In the genomic region with DNA sequence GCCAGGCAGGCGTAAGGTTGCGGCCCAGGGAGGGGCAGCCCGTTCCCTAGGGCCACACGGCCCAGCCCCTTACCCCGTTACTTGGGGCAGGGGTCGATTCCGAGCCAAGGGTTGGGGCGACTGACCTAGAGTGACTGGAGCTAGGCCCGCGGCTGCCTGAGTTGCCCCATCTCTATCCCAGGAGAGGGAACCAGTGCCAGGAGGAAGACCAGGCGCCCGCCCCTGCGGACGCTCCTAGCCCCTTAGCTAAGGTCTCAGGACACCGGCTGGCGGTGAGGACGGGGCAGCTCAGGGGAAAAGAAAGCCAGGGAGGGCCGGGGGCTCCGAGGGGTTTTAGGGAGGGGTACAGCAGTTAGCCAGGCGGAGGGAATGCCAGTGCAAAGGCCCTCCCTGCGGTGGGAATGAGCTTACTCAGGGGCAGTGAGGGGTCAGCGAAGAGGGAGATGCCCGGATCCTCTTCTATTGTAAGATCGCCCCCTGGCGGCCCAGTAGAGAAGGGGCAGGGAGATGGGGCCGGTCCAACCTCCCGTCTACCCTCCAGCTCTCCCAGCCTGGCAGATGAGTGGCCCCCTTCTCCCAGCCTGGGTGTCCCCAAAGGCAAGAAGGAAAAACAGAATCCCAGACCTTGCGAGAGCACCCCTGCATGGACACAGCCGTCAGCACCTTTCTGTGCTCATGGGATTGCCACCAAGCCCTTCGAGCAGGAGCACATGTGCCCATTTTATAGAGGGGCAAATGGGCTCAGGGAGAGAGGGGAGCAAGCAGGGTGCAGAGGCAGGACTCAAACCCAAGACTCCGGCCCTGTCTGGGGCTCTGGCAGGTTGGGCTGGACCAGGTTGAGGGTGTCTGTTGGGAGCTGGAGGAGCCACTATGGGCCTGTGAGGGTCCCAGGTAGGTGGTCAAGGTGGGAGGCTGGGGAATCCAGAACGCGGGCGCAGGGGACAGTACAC, we compare ENCODE assay signal across 8 cellular contexts. TPM values are rescaled to one million over a fixed set of nuclear protein-coding genes. Genes with fewer than 3 reads are reported as not detected.
DNase-seq lines count a peak whose midpoint lies in the region; ATAC-seq and TF ChIP-seq lines count a peak whose summit lies in the region.

No MANE protein-coding gene starts in this region.

- no peak overlapping the region for H3K27ac ChIP-seq in IMR-90 (ENCODE audit: insufficient read depth, low read length)

- peaks cover 2% of the 10 kb centered on the region for H3K9me3 Mint-ChIP-seq in activated B cell treated with CpG ODN at 0.5 μM for 24 hours

- peaks cover 5% of the 10 kb centered on the region for H3K36me3 Mint-ChIP-seq in activated B cell treated with CpG ODN at 0.5 μM for 24 hours (ENCODE audit: low read depth)

- no peak overlapping the region for H4K5ac ChIP-seq in IMR-90 (ENCODE audit: low read depth, low read length)

- no peak overlapping the region for H4K8ac ChIP-seq in IMR-90 (ENCODE audit: low read depth in 2 of 2, low read length in 2 of 2)

- H2AK9ac ChIP-seq in IMR-90 (replicated peaks; ENCODE audit: low read depth, low read length, poor library complexity): peak overlapping the region; percentile 14

- WGBS in IMR-90 (ENCODE audit: extremely low coverage in 2 of 2, insufficient read length in 1 of 2), 2 experiments: 88% methylated on average over 16 of the region's 34 CpGs; no CpG with 5 or more reads in 1 of the 2 experiments

- no peak overlapping the region for H2BK5ac ChIP-seq in IMR-90 (ENCODE audit: low read depth, low read length, poor library complexity, severe bottlenecking)

- H3K18ac ChIP-seq in IMR-90 (ENCODE audit: low read depth, low read length): no peak overlapping the region

- H2BK15ac ChIP-seq in IMR-90 (ENCODE audit: low read depth, low read length): no peak overlapping the region

- H3K4me1 Mint-ChIP-seq in activated B cell treated with CpG ODN at 0.5 μM for 24 hours: no peaks in the 10 kb centered on the region

- no peak overlapping the region for H2AK5ac ChIP-seq in IMR-90 (ENCODE audit: low read depth, low read length)

- no peak for DNase-seq in BJ (ENCODE audit: low read depth)
- peak; percentile 21 for DNase-seq in IMR-90
- peak; percentile 43 for DNase-seq in activated B cell treated with CpG ODN at 0.5 μM for 24 hours
- peak; percentile 41 to 54 for DNase-seq in cardiac fibroblast (ENCODE audit: low read depth in 2 of 2)
- peak; percentile 33 to 44 for DNase-seq in lung microvascular endothelial cell (ENCODE audit: low read depth in 2 of 2)
- peak; percentile 37 to 39 for DNase-seq in stimulated activated CD8-positive, alpha-beta memory T cell treated with anti-CD3 and anti-CD28 coated beads, Interleukin-7, amount 100 ng/mL, for 48 hours (ENCODE audit: extremely low read depth in 1 of 2, low read depth in 1 of 2)
- no peak for DNase-seq in DMS79 (lab: John Stamatoyannopoulos, UW)

- H3K9ac ChIP-seq in IMR-90 (ENCODE audit: low read depth, low read length): no peak overlapping the region

- no peaks in the 10 kb centered on the region for H3K4me1 ChIP-seq in IMR-90 (ENCODE audit: control insufficient read depth, insufficient read depth, low read length)

- H3K36me3 ChIP-seq in BJ (ENCODE audit: control insufficient read depth, insufficient read depth, low read length) (no peaks in the 10 kb centered on the region), IMR-90 (ENCODE audit: control insufficient read depth, insufficient read depth, low read length) (no peaks in the 10 kb centered on the region)

- no peak overlapping the region for H2BK120ac ChIP-seq in IMR-90 (ENCODE audit: low read depth, low read length)

- no peak overlapping the region for H2AFZ ChIP-seq in IMR-90 (replicated peaks; ENCODE audit: low read length, poor library complexity)

- in situ Hi-C loops in IMR-90 (cut with MboI; ENCODE audit: low sequenced_read_pairs): no loop called here

- no peak overlapping the region for H3K4me2 ChIP-seq in IMR-90 (ENCODE audit: low read depth, low read length)

- TF ChIP-seq POLR2A in IMR-90 (IDR thresholded peaks at IDR 0.05; ENCODE audit: low read depth, low read length): no peak

- TF ChIP-seq CTCF in BJ (IDR thresholded peaks at IDR 0.05; ENCODE audit: insufficient read depth, low read depth, low read length) (peak; percentile 81), IMR-90 (conservative IDR thresholded peaks at IDR 0.05; ENCODE audit: low read depth, low read length) (peak; percentile 61), activated B cell treated with CpG ODN at 0.5 μM for 24 hours (IDR thresholded peaks at IDR 0.05) (no peak), cardiac fibroblast (IDR thresholded peaks at IDR 0.05; ENCODE audit: low read depth, low read length) (peak; percentile 86)

- dilution Hi-C loops in IMR-90 (cut with HindIII; ENCODE audit: low sequenced_read_pairs, unreplicated experiment): no loop called here

- no peak overlapping the region for H3K56ac ChIP-seq in IMR-90 (ENCODE audit: extremely low read depth, insufficient read depth, low read length)

- no peak overlapping the region for H3K23ac ChIP-seq in IMR-90 (ENCODE audit: low read depth, low read length)

- peak; percentile 48 for TF ChIP-seq RAD21 in IMR-90 (IDR thresholded peaks at IDR 0.05; ENCODE audit: low read length)

- CTCF ChIA-PET in BJ (lab: Yijun Ruan, JAX) (interaction anchor here (0.6 to 8.0 kb wide), 25 partner anchors 8 to 96 kb away, joined by 3 to 103 read pairs (median 5); a partner anchor contains a TSS), IMR-90 (lab: Yijun Ruan, JAX) (interaction anchor here (0.6 to 1.6 kb wide), 11 partner anchors 10 to 70 kb away, joined by 3 to 6 read pairs (median 3); a partner anchor contains a TSS), activated B cell treated with CpG ODN at 0.5 μM for 24 hours (lab: Charles Lee) (interaction anchor here (0.7 to 1.3 kb wide), 8 partner anchors 22 to 368 kb away, joined by 3 to 9 read pairs (median 3); a partner anchor contains a TSS)

- H4K91ac ChIP-seq in IMR-90 (ENCODE audit: insufficient read depth, low read depth, low read length): no peak overlapping the region

- no peak overlapping the region for H3K14ac ChIP-seq in IMR-90 (replicated peaks; ENCODE audit: low read depth, low read length)

- H4K20me1 ChIP-seq in IMR-90 (ENCODE audit: insufficient read depth, low read length): no peaks in the 10 kb centered on the region

- H2BK20ac ChIP-seq in IMR-90 (ENCODE audit: low read depth, low read length): no peak overlapping the region

- H3K27me3 ChIP-seq in BJ (ENCODE audit: control insufficient read depth, insufficient read depth, low read length): no peaks in the 10 kb centered on the region
- H3K27me3 ChIP-seq in IMR-90 (ENCODE audit: control insufficient read depth, insufficient read depth, low read length): no peaks in the 10 kb centered on the region

- intact Hi-C loops in IMR-90 (cut with micrococcal nuclease) (loop anchor here (5.0 kb wide), 1 partner anchor 88 kb away; a partner anchor contains a TSS), activated B cell treated with CpG ODN at 0.5 μM for 24 hours (cut with micrococcal nuclease) (loop anchor here (2.0 kb wide), 1 partner anchor 22 kb away; no protein-coding TSS in a partner anchor)

- no peak overlapping the region for H3K4ac ChIP-seq in IMR-90 (ENCODE audit: low read depth, low read length)

- no peak overlapping the region for H3K27ac Mint-ChIP-seq in activated B cell treated with CpG ODN at 0.5 μM for 24 hours

- no peaks in the 10 kb centered on the region for H3K79me1 ChIP-seq in IMR-90 (ENCODE audit: low read depth in 1 of 2, low read length in 2 of 2)

- ATAC-seq in IMR-90 (ENCODE audit: low read depth): peak; percentile 65
- peak; percentile 48 for ATAC-seq in activated B cell treated with CpG ODN at 0.5 μM for 24 hours (ENCODE audit: low read depth)
- no peak for ATAC-seq in GM21367 (IDR thresholded peaks at IDR 0.05; ENCODE audit: unreplicated experiment)

- H3K27me3 Mint-ChIP-seq in activated B cell treated with CpG ODN at 0.5 μM for 24 hours: peaks cover 1% of the 10 kb centered on the region

- no peak overlapping the region for H3K4me3 Mint-ChIP-seq in activated B cell treated with CpG ODN at 0.5 μM for 24 hours

- no TSS peak for BruUV-seq in IMR-90 (replicated peaks; lab: Mats Ljungman, UMichigan)

- no peaks in the 10 kb centered on the region; the same call in 1 of the 2 replicates for H3K9me1 ChIP-seq in IMR-90 (ENCODE audit: insufficient read depth, low read length)

- H3K4me3 ChIP-seq in BJ (ENCODE audit: low read depth, low read length) (no peak overlapping the region), IMR-90 (ENCODE audit: insufficient read depth, low read depth, low read length) (no peak overlapping the region), cardiac fibroblast (replicated peaks in 1 of 2; ENCODE audit: low read depth in 2 of 2, low read length in 2 of 2) (no peak overlapping the region)

- POLR2A ChIA-PET in BJ (lab: Charles Lee): no interaction called here
- POLR2A ChIA-PET in IMR-90 (lab: Charles Lee; ENCODE audit: unreplicated experiment): no interaction called here
- POLR2A ChIA-PET in activated B cell treated with CpG ODN at 0.5 μM for 24 hours (lab: Charles Lee): interaction anchor here (0.6 to 1.0 kb wide), 2 partner anchors 11 to 17 kb away, joined by 3 to 6 read pairs; no protein-coding TSS in a partner anchor

- H3K9me3 ChIP-seq in IMR-90 (ENCODE audit: control insufficient read depth, insufficient read depth, low read length): no peaks in the 10 kb centered on the region

RNA-seq across cellular contexts. Expression of a gene that starts 16.3 kb away (rescaled TPM):
- polyA plus RNA-seq in BJ (2011; rRNA removed): 0.39 and 0.77 TPM in 2 replicates
- polyA minus RNA-seq in BJ (2011; rRNA and poly(A)+ RNA removed): 0.19 and 0.21 TPM in 2 replicates
- total RNA-seq in IMR-90 (2012; rRNA removed): 0.18 and 0.28 TPM in 2 replicates
- 0.87 and 0.96 TPM in 2 replicates for polyA plus RNA-seq in IMR-90 (2012; rRNA removed)
- 0.65 and 1.2 TPM in 2 replicates for polyA plus RNA-seq in IMR-90 (2012; cell fraction: cytosol; rRNA removed)
- polyA plus RNA-seq in IMR-90 (2012; cell fraction: nucleus; rRNA removed; ENCODE audit: low replicate concordance): 0.96 and 2.9 TPM in 2 replicates
- total RNA-seq in activated B cell treated with CpG ODN at 0.5 μM for 24 hours: 0.27 and 0.29 TPM in 2 replicates
- total RNA-seq in lung microvascular endothelial cell: under 0.01 TPM in 1 of 2 replicates, not detected in the other

RNA-seq across cellular contexts. Expression of a gene that starts 25.6 kb away (rescaled TPM):
- 0.94 and 1.1 TPM in 2 replicates for polyA plus RNA-seq in BJ (2011; rRNA removed)
- polyA minus RNA-seq in BJ (2011; rRNA and poly(A)+ RNA removed): 0.57 and 0.77 TPM in 2 replicates
- 0.56 and 0.72 TPM in 2 replicates for total RNA-seq in IMR-90 (2012; rRNA removed)
- polyA plus RNA-seq in IMR-90 (2012; rRNA removed): 4.0 and 4.8 TPM in 2 replicates
- polyA plus RNA-seq in IMR-90 (2012; cell fraction: cytosol; rRNA removed): 2.3 and 3.9 TPM in 2 replicates
- polyA plus RNA-seq in IMR-90 (2012; cell fraction: nucleus; rRNA removed; ENCODE audit: low replicate concordance): 30.3 and 57.8 TPM in 2 replicates
- total RNA-seq in activated B cell treated with CpG ODN at 0.5 μM for 24 hours: 7.8 and 9.1 TPM in 2 replicates
- under 0.01 and 0.20 TPM in 2 replicates for total RNA-seq in lung microvascular endothelial cell

RNA-seq across cellular contexts. Expression of a gene that starts 38.3 kb away (rescaled TPM):
- polyA plus RNA-seq in BJ (2011; rRNA removed) (495 and 597 TPM in 2 replicates), IMR-90 (2012; rRNA removed) (667 and 912 TPM in 2 replicates)
- 62.5 and 108 TPM in 2 replicates for polyA minus RNA-seq in BJ (2011; rRNA and poly(A)+ RNA removed)
- total RNA-seq in IMR-90 (2012; rRNA removed) (30.6 and 33.6 TPM in 2 replicates), activated B cell treated with CpG ODN at 0.5 μM for 24 hours (294 and 317 TPM in 2 replicates), lung microvascular endothelial cell (231 and 292 TPM in 2 replicates)
- polyA plus RNA-seq in IMR-90 (2012; cell fraction: cytosol; rRNA removed): 91.5 and 373 TPM in 2 replicates
- polyA plus RNA-seq in IMR-90 (2012; cell fraction: nucleus; rRNA removed; ENCODE audit: low replicate concordance): 118 and 386 TPM in 2 replicates

RNA-seq across cellular contexts. Expression of a gene that starts 39.0 kb away (rescaled TPM):
- polyA plus RNA-seq in BJ (2011; rRNA removed) (0.98 and 1.7 TPM in 2 replicates), IMR-90 (2012; rRNA removed) (2.0 and 2.2 TPM in 2 replicates)
- polyA minus RNA-seq in BJ (2011; rRNA and poly(A)+ RNA removed): 0.15 and 0.57 TPM in 2 replicates
- total RNA-seq in IMR-90 (2012; rRNA removed) (0.56 and 1.3 TPM in 2 replicates), activated B cell treated with CpG ODN at 0.5 μM for 24 hours (4.0 and 4.3 TPM in 2 replicates), lung microvascular endothelial cell (0.65 and 1.2 TPM in 2 replicates)
- 1.7 and 2.5 TPM in 2 replicates for polyA plus RNA-seq in IMR-90 (2012; cell fraction: cytosol; rRNA removed)
- polyA plus RNA-seq in IMR-90 (2012; cell fraction: nucleus; rRNA removed; ENCODE audit: low replicate concordance): 0.96 and 4.6 TPM in 2 replicates

Comparison
In these comparisons a context has a peak if more than half of its experiments do, and no peak if none do; other contexts are left out.
1. DNase-seq: peak in IMR-90 (single experiment), activated B cell treated with CpG ODN at 0.5 μM for 24 hours (single experiment), cardiac fibroblast (2 of 2), lung microvascular endothelial cell (2 of 2) and stimulated activated CD8-positive, alpha-beta memory T cell treated with anti-CD3 and anti-CD28 coated beads, Interleukin-7, amount 100 ng/mL, for 48 hours (2 of 2); none in BJ (single experiment) and DMS79 (single experiment).